8 cellular contexts compared by ENCODE assay signal in the genomic region with DNA sequence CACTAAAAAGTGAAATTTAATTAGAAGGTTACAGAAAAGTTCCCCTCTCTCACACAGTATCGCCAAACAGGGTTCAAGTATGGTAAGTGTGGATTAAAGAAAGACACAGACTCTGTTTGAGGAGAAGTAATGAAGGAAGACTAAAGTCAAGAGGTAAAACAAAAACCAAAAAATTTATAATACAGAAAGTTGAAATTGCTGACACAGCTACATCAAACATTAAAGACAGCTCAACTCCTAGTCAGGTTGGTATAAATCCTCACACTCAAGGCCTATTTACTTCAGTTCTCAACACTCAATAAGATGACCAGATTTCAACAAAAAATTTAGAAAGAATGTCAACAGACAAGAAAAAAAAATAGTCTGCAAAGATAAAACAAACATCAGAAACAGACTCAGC.
"Had no signal": no experiment of that assay in that cellular context is flagged by ENCODE, and none has a peak within 500 bp of the region (broad histone marks: within the 10 kb centered on the region; RNA-seq: fewer than 3 reads in every experiment).

No MANE protein-coding gene starts in this region.

- DNase-seq: GM23248, H7, HFFc6, KG1 had no signal

- H3K36me3 Mint-ChIP-seq: IgD-negative memory B cell had no signal

- H3K4me3 ChIP-seq: GM23248, HAP-1 had no signal

- H3K4me3 Mint-ChIP-seq: HFFc6, IgD-negative memory B cell had no signal

- H3K9ac ChIP-seq: GM23248 had no signal

- H3K27me3 Mint-ChIP-seq: IgD-negative memory B cell had no signal

- H3K4me1 ChIP-seq: HAP-1 had no signal

- H3K9me3 Mint-ChIP-seq: IgD-negative memory B cell had no signal

- H3K9me3 ChIP-seq: HAP-1 had no signal

- H3K27ac ChIP-seq: GM23248, HL-60 had no signal

- H3K36me3 ChIP-seq: HAP-1 had no signal

- H2AFZ ChIP-seq: GM23248 had no signal

- H3K4me1 Mint-ChIP-seq: IgD-negative memory B cell had no signal

- ATAC-seq: HCT116 had no signal

- H3K27ac Mint-ChIP-seq: HFFc6, IgD-negative memory B cell had no signal
